Comparison of ENCODE assay signal across 8 cellular contexts in the genomic region with DNA sequence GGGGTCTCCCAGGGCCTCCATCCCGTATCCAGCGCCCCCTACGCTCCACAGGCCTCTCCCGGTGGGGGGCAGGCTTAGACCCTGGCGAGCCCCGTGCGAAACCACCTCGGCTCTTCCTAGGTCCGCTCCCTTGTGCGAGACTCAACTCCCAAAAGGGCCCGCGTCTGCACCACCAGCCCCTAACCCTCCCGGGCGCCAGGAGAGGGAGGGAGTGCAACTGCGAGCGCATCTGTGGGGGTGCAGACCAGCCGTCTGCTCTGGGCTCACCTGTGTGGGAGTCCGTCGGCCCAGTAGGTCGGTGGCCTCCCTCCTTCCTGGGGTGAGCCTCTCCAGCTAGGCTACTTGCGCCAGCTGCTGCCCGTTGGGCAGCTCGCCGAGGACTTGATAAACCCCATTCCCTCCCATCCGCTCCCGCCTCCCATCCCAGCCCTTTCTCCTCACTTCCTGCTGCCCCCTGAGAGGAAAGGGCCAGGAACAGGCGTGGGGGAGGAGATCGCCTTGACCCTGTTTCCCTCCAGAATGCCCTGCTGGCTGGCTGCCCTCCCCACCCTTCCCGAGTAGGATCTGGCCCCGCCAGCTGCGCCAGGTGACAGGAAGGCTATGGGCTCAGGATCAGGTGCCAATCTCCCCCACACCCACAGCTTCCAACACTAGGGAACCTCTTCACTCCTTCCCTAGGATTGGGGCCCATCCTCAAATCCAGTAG. TPM values are rescaled to one million over a fixed set of nuclear protein-coding genes. Genes with fewer than 3 reads are reported as not detected.
DNase-seq lines count a peak whose midpoint lies in the region; ATAC-seq and TF ChIP-seq lines count a peak whose summit lies in the region.

A gene with protein sequence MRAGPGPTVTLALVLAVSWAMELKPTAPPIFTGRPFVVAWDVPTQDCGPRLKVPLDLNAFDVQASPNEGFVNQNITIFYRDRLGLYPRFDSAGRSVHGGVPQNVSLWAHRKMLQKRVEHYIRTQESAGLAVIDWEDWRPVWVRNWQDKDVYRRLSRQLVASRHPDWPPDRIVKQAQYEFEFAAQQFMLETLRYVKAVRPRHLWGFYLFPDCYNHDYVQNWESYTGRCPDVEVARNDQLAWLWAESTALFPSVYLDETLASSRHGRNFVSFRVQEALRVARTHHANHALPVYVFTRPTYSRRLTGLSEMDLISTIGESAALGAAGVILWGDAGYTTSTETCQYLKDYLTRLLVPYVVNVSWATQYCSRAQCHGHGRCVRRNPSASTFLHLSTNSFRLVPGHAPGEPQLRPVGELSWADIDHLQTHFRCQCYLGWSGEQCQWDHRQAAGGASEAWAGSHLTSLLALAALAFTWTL (minus strand): TSS at position 360 of the 706 bp plus-strand sequence. CDS start 2,256 bp downstream, outside the sequence.

- H3K27me3 Mint-ChIP-seq in WTC11 (ENCODE audit: low read depth) (no peaks in the 10 kb centered on the region), glutamatergic neuron (ENCODE audit: unreplicated experiment) (peaks cover 8% of the 10 kb centered on the region)

- H3K4me3 Mint-ChIP-seq in WTC11 (peak within 1 kb of the TSS; percentile 88), glutamatergic neuron (ENCODE audit: unreplicated experiment) (peak within 1 kb of the TSS; percentile 82)

- no peaks in the 10 kb centered on the region for H3K9me3 Mint-ChIP-seq in WTC11
- H3K9me3 Mint-ChIP-seq in glutamatergic neuron (ENCODE audit: unreplicated experiment), result peaks cover 6% of the 10 kb centered on the region

- CTCF ChIA-PET in WTC11 (lab: Charles Lee), result interaction anchor here (0.8 to 5.5 kb wide), 16 partner anchors 14 to 131 kb away, joined by 3 to 95 read pairs (median 6); partner anchors contain the start of genes CYB561D2, GNAT1, HYAL1 and HYAL3

- peaks cover 28% of the 10 kb centered on the region for H3K36me3 Mint-ChIP-seq in WTC11
- H3K36me3 Mint-ChIP-seq in glutamatergic neuron (ENCODE audit: unreplicated experiment), result no peaks in the 10 kb centered on the region

- TF ChIP-seq CTCF in WTC11 (IDR thresholded peaks at IDR 0.05) (no peak), glutamatergic neuron (IDR thresholded peaks at IDR 0.05; ENCODE audit: partially characterized antibody, unreplicated experiment) (no peak)

- intact Hi-C loops in posterior vena cava (cut with DNase I), result loop anchor here in 1 of 2 donors (1.0 kb wide), 1 partner anchor 30 kb away; no protein-coding TSS in a partner anchor

- H3K4me1 Mint-ChIP-seq in WTC11 (peaks cover 42% of the 10 kb centered on the region), glutamatergic neuron (ENCODE audit: low read depth, unreplicated experiment) (peaks cover 18% of the 10 kb centered on the region)

- POLR2A ChIA-PET in WTC11 (lab: Charles Lee), result interaction anchor here (1.5 to 2.0 kb wide), 2 partner anchors 15 to 23 kb away, joined by 5 to 8 read pairs; partner anchors contain the start of genes HYAL3 and NAA80

- DNase-seq in NCI-H1417 (lab: John Stamatoyannopoulos, UW) (peak in 2 of 3 experiments; percentile 46 to 61), NCI-H1417 treated with DMSO at 0.1 percent for 48 hours (lab: John Stamatoyannopoulos, UW) (no peak), WTC11 (ENCODE audit: low spot score) (peak; percentile 65), glutamatergic neuron (no peak), posterior vena cava (ENCODE audit: low spot score) (peak; percentile 91), SIG-M5 treated with dmso at 0.1 percent for 504 hours (lab: John Stamatoyannopoulos, UW; ENCODE audit: unreplicated experiment) (no peak), NCI-H226 (no peak)
- DNase-seq in stimulated activated CD4-positive, alpha-beta T cell treated with anti-CD3 and anti-CD28 coated beads, Interleukin-2, amount 100 ng/mL, for 48 hours, result no peak

- peak; percentile 6 for ATAC-seq in WTC11

- H3K27ac Mint-ChIP-seq in WTC11, result peak within 1 kb of the TSS; percentile 97
- peak within 1 kb of the TSS; percentile 95 for H3K27ac Mint-ChIP-seq in glutamatergic neuron (ENCODE audit: unreplicated experiment)

TF ChIP-seq in WTC11, 78 proteins besides CTCF, POLR2A, EP300 and RAD21:
- TF ChIP-seq ETV6 (CRISPR knock-in tag; IDR thresholded peaks at IDR 0.05) (peak; percentile 85; the same call in 1 of the 2 replicates), JUN (CRISPR knock-in tag; IDR thresholded peaks at IDR 0.05) (no peak), CREB1 (CRISPR knock-in tag; IDR thresholded peaks at IDR 0.05) (no peak), ZBTB21 (CRISPR knock-in tag; IDR thresholded peaks at IDR 0.05; ENCODE audit: borderline replicate concordance) (peak; percentile 22; the same call in 1 of the 2 replicates), KAT7 (CRISPR knock-in tag; IDR thresholded peaks at IDR 0.05; ENCODE audit: borderline replicate concordance) (peak; percentile 70; the same call in 1 of the 2 replicates), CBFB (CRISPR knock-in tag; IDR thresholded peaks at IDR 0.05; ENCODE audit: low read depth) (0 out of 2 replicates have a peak, but pooled peaks have one; percentile 3), IRF2 (CRISPR knock-in tag; IDR thresholded peaks at IDR 0.05; ENCODE audit: borderline replicate concordance, low read depth) (no peak), ESRRA (CRISPR knock-in tag; IDR thresholded peaks at IDR 0.05; ENCODE audit: borderline replicate concordance) (0 out of 2 replicates have a peak, but pooled peaks have one; percentile 54), FOXP4 (CRISPR knock-in tag; IDR thresholded peaks at IDR 0.05) (peak; percentile 78), SP1 (CRISPR knock-in tag; conservative IDR thresholded peaks at IDR 0.05) (0 out of 2 replicates have a peak, but pooled peaks have one; percentile 43)
- TF ChIP-seq, protein P1, sequence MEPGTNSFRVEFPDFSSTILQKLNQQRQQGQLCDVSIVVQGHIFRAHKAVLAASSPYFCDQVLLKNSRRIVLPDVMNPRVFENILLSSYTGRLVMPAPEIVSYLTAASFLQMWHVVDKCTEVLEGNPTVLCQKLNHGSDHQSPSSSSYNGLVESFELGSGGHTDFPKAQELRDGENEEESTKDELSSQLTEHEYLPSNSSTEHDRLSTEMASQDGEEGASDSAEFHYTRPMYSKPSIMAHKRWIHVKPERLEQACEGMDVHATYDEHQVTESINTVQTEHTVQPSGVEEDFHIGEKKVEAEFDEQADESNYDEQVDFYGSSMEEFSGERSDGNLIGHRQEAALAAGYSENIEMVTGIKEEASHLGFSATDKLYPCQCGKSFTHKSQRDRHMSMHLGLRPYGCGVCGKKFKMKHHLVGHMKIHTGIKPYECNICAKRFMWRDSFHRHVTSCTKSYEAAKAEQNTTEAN (CRISPR knock-in tag; IDR thresholded peaks at IDR 0.05), result no peak
- TF ChIP-seq, protein P2, sequence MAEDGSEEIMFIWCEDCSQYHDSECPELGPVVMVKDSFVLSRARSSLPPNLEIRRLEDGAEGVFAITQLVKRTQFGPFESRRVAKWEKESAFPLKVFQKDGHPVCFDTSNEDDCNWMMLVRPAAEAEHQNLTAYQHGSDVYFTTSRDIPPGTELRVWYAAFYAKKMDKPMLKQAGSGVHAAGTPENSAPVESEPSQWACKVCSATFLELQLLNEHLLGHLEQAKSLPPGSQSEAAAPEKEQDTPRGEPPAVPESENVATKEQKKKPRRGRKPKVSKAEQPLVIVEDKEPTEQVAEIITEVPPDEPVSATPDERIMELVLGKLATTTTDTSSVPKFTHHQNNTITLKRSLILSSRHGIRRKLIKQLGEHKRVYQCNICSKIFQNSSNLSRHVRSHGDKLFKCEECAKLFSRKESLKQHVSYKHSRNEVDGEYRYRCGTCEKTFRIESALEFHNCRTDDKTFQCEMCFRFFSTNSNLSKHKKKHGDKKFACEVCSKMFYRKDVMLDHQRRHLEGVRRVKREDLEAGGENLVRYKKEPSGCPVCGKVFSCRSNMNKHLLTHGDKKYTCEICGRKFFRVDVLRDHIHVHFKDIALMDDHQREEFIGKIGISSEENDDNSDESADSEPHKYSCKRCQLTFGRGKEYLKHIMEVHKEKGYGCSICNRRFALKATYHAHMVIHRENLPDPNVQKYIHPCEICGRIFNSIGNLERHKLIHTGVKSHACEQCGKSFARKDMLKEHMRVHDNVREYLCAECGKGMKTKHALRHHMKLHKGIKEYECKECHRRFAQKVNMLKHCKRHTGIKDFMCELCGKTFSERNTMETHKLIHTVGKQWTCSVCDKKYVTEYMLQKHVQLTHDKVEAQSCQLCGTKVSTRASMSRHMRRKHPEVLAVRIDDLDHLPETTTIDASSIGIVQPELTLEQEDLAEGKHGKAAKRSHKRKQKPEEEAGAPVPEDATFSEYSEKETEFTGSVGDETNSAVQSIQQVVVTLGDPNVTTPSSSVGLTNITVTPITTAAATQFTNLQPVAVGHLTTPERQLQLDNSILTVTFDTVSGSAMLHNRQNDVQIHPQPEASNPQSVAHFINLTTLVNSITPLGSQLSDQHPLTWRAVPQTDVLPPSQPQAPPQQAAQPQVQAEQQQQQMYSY (CRISPR knock-in tag; IDR thresholded peaks at IDR 0.05), result peak; percentile 64; the same call in 1 of the 2 replicates

RNA-seq across cellular contexts. Expression of the gene that starts here (rescaled TPM):
- 58.0 to 65.6 TPM (median 62.9 TPM) in 3 replicates for total RNA-seq in WTC11 (2021)
- 48.4 TPM for total RNA-seq in glutamatergic neuron (ENCODE audit: unreplicated experiment)
- total RNA-seq in posterior vena cava, result 100 to 1,000 TPM in 1 of 2 donors, 10 to 100 TPM in 1; 95.2 to 130 TPM

Comparison
In these comparisons a context has a peak if more than half of its experiments do, and no peak if none do; other contexts are left out.
1. DNase-seq: peak in NCI-H1417 (2 of 3), WTC11 (single experiment) and posterior vena cava (single experiment); none in NCI-H1417 treated with DMSO at 0.1 percent for 48 hours (single experiment), glutamatergic neuron (single experiment), SIG-M5 treated with dmso at 0.1 percent for 504 hours (single experiment), stimulated activated CD4-positive, alpha-beta T cell treated with anti-CD3 and anti-CD28 coated beads, Interleukin-2, amount 100 ng/mL, for 48 hours (0 of 2) and NCI-H226 (single experiment).